8 cellular contexts compared by ENCODE assay signal in the genomic region with DNA sequence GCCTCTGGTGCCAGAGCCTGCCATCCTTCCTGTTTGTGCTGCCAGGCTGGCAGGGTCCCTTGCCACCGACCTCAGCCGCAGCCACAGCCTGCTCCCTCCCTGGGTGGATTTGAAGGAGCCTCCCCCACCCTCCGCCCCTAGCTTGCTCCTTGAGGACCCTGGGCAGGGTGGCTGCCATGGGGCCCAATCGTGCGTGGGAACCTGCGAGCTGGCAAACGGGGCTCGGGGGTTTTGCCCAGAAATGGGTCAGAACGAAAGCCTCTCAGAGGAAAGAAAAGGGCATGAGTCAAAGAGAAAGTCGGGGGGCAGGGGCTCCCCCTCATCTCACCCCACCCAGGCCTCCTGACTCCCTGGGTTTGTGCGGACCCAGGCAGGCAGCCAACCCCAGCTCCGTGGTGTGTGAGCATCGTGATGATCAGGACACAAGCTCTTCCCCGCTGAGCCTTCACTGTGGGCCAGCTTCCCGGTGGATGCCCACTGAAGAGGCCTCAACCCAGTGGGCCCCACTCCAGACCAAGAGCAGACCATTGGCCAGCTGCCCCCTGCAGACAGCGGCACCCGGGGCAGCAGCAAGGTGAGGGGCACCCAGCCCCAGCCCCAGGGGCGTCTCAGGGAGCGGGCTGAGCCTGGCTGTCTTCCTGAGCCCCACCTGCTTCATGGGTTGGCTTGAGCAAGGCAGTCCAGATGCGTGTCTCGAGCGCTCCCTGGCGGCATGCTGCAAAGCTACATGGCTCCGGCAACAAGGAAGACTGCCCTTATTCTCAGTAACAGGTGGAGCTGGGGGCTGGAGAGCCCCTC. TPM values are rescaled to one million over a fixed set of nuclear protein-coding genes. Genes with fewer than 3 reads are reported as not detected.
DNase-seq lines count a peak whose midpoint lies in the region; FAIRE-seq and TF ChIP-seq lines count a peak whose summit lies in the region.

No MANE protein-coding gene starts in this region.

- peak overlapping the region in 2 of 5 donors; percentile 56 to 59 for H3K27ac ChIP-seq in stomach

- 5 to 22% (median 15%) methylated on average over 12 to 24 of the region's 24 CpGs for WGBS in stomach, 5 donors

- peak in 6 of 7 experiments; percentile 11 to 90 (median 86) for TF ChIP-seq CTCF in stomach (IDR thresholded peaks at IDR 0.05)

- intact Hi-C loops in stomach (cut with DNase I; ENCODE audit: low total_unique reads), result loop anchor here (5.0 kb wide), 1 partner anchor 248 kb away; no protein-coding TSS in a partner anchor

- no peaks in the 10 kb centered on the region for H3K27me3 ChIP-seq in MG63
- H3K27me3 ChIP-seq in stomach, result peaks cover 0 to 6% (median 0%) of the 10 kb centered on the region in 3 donors

- no peak for TF ChIP-seq POLR2A in stomach (IDR thresholded peaks at IDR 0.05)

- no peak for TF ChIP-seq EP300 in stomach (IDR thresholded peaks at IDR 0.05)

- H3K9me3 ChIP-seq in MG63 (no peaks in the 10 kb centered on the region), stomach (no peaks in the 10 kb centered on the region)

- peak; percentile 77 to 84 for DNase-seq in AML-193 (lab: John Stamatoyannopoulos, UW)
- peak; percentile 99 for DNase-seq in GM19239 (ENCODE audit: insufficient read length, low spot score)
- peak; percentile 74 for DNase-seq in MG63
- DNase-seq in SIG-M5 treated with dmso at 0.1 percent for 504 hours (lab: John Stamatoyannopoulos, UW; ENCODE audit: unreplicated experiment), result peak; percentile 84
- DNase-seq in activated effector memory CD4-positive, alpha-beta T cell treated with Interleukin-2 at 50 U/mL for 16 hours, result peak; percentile 78
- DNase-seq in fibroblast of the conjunctiva (ENCODE audit: low read depth), result peak; percentile 77
- DNase-seq in non-pigmented ciliary epithelial cell (ENCODE audit: low read depth), result peak; percentile 42
- peak; percentile 82 for DNase-seq in stomach

- peaks cover 9 to 39% (median 29%) of the 10 kb centered on the region in 4 donors for H3K4me1 ChIP-seq in stomach

- FAIRE-seq in GM19239 (lab: Jason Lieb, UNC), result peak; percentile 95

- H3K36me3 ChIP-seq in MG63 (peaks cover 10% of the 10 kb centered on the region; the same call in 1 of the 2 replicates), stomach (peaks cover 8 to 28% (median 25%) of the 10 kb centered on the region in 4 donors)

- H3K4me3 ChIP-seq in MG63 (no peak overlapping the region), stomach (peak overlapping the region in 1 of 4 donors; percentile 18)

RNA-seq across cellular contexts. Expression of gene FUT7, which starts 3.0 kb away (rescaled TPM):
- total RNA-seq in MG63 (2014; rRNA removed; shearing (Covaris generic); ENCODE audit: low replicate concordance), result not detected in 2 replicates
- total RNA-seq in stomach, result 1 to 10 TPM in 1 of 5 donors, under 1 TPM in 1, not detected in 3; 0.37 to 3.9 TPM
- under 1 TPM in 2 of 3 donors, not detected in 1; 0.23 to 0.50 TPM for polyA plus RNA-seq in stomach

RNA-seq across cellular contexts. Expression of gene ABCA2, which starts 6.9 kb away (rescaled TPM):
- 10.9 and 11.7 TPM in 2 replicates for total RNA-seq in MG63 (2014; rRNA removed; shearing (Covaris generic); ENCODE audit: low replicate concordance)
- 100 to 1,000 TPM in 1 of 5 donors, 10 to 100 TPM in 3, 1 to 10 TPM in 1; 7.3 to 385 (median 72.8) TPM for total RNA-seq in stomach
- polyA plus RNA-seq in stomach, result 10 to 100 TPM in 2 of 3 donors, 1 to 10 TPM in 1; 9.3 to 25.5 (median 24.4) TPM

RNA-seq across cellular contexts. Expression of gene NPDC1, which starts 11.1 kb away (rescaled TPM):
- 86.9 and 253 TPM in 2 replicates for total RNA-seq in MG63 (2014; rRNA removed; shearing (Covaris generic); ENCODE audit: low replicate concordance)
- 100 to 1,000 TPM in 4 of 5 donors, 10 to 100 TPM in 1; 20.0 to 276 (median 189) TPM for total RNA-seq in stomach
- polyA plus RNA-seq in stomach, result 100 to 1,000 TPM; 104 to 186 (median 115) TPM

RNA-seq across cellular contexts. Expression of gene ENTPD2, which starts 19.0 kb away (rescaled TPM):
- total RNA-seq in MG63 (2014; rRNA removed; shearing (Covaris generic); ENCODE audit: low replicate concordance), result not detected in 2 replicates
- 10 to 100 TPM in 1 of 5 donors, 1 to 10 TPM in 3, not detected in 1; 2.2 to 11.3 (median 6.7) TPM for total RNA-seq in stomach
- polyA plus RNA-seq in stomach, result 1 to 10 TPM; 2.0 to 4.8 (median 2.9) TPM

RNA-seq across cellular contexts. Expression of gene SAPCD2, which starts 35.4 kb away (rescaled TPM):
- 20.8 and 32.5 TPM in 2 replicates for total RNA-seq in MG63 (2014; rRNA removed; shearing (Covaris generic); ENCODE audit: low replicate concordance)
- total RNA-seq in stomach, result 10 to 100 TPM in 1 of 5 donors, 1 to 10 TPM in 3, not detected in 1; 2.9 to 84.9 (median 4.4) TPM
- 1 to 10 TPM; 1.7 to 5.0 (median 3.8) TPM for polyA plus RNA-seq in stomach

Comparison
In these comparisons a context has a peak if more than half of its experiments do, and no peak if none do; other contexts are left out.
1. DNase-seq: peak in every context shown above with its lines; median percentile 99 in GM19239; 84 in SIG-M5 treated with dmso at 0.1 percent for 504 hours; 82 in stomach; 80 in AML-193; 78 in activated effector memory CD4-positive, alpha-beta T cell treated with Interleukin-2 at 50 U/mL for 16 hours; 77 in fibroblast of the conjunctiva; 74 in MG63; 42 in non-pigmented ciliary epithelial cell.